ENCODE assay signal across 8 cellular contexts in genomic region chr10:112951349-112952281, GRCh38. TPM values are rescaled to one million over a fixed set of nuclear protein-coding genes. Genes with fewer than 3 reads are reported as not detected.
DNase-seq lines count a peak whose midpoint lies in the region; ATAC-seq lines count a peak whose summit lies in the region.

No MANE protein-coding gene starts in this region.

- WGBS in mesodermal cell (ENCODE audit: insufficient coverage in 2 of 2), 2 experiments = 0% methylated on average over 16 to 21 of the region's 68 CpGs

- H3K36me3 ChIP-seq in MG63 = peaks cover 2% of the 10 kb centered on the region; the same call in 1 of the 2 replicates
- peaks cover 6% of the 10 kb centered on the region for H3K36me3 ChIP-seq in mesodermal cell (ENCODE audit: control insufficient read depth, insufficient read depth, low read length)

- DNase-seq in DMS53 treated with DMSO at 0.1 percent for 48 hours (lab: John Stamatoyannopoulos, UW; ENCODE audit: unreplicated experiment) (peak; percentile 33), MG63 (peak; percentile 80), NCI-H1092 (lab: John Stamatoyannopoulos, UW) (no peak)
- DNase-seq in activated CD4-positive, alpha-beta T cell treated with anti-CD3 and anti-CD28 coated beads, Interleukin-2, amount 50 U/mL, for 4 hours = peak; percentile 31 to 35
- DNase-seq in effector memory CD8-positive, alpha-beta T cell = peak; percentile 31 to 41 (median 38)
- DNase-seq in stimulated activated naive CD8-positive, alpha-beta T cell treated with anti-CD3 and anti-CD28 coated beads, Interleukin-15, Interleukin-2, amounts not matched to agents 100 U/mL and 50 U/mL, for 24 hours = peak; percentile 60

- H3K4me1 ChIP-seq in mesodermal cell (ENCODE audit: control insufficient read depth, insufficient read depth, low read length, poor library complexity, severe bottlenecking) = peaks cover 31% of the 10 kb centered on the region

- H3K9me3 ChIP-seq in MG63 (no peaks in the 10 kb centered on the region), mesodermal cell (ENCODE audit: control insufficient read depth, low read length) (no peaks in the 10 kb centered on the region)

- H3K27me3 ChIP-seq in MG63 = no peaks in the 10 kb centered on the region

- H3K4me3 ChIP-seq in MG63 = peak overlapping the region; percentile 63
- peak overlapping the region; percentile 85 for H3K4me3 ChIP-seq in mesodermal cell (ENCODE audit: extremely low read depth, insufficient read depth, low read length, poor library complexity, severe bottlenecking)

- peaks cover 22 to 25% of the 10 kb centered on the region in 2 donors for H3K4me1 Mint-ChIP-seq in effector memory CD8-positive, alpha-beta T cell (ENCODE audit: low read depth in 2 of 2)

- peaks cover 15% of the 10 kb centered on the region for H3K36me3 Mint-ChIP-seq in effector memory CD8-positive, alpha-beta T cell (ENCODE audit: insufficient read depth)

- peak overlapping the region; percentile 95 for H3K27ac ChIP-seq in mesodermal cell (ENCODE audit: low read depth, low read length, severe bottlenecking)

- H3K4me3 Mint-ChIP-seq in effector memory CD8-positive, alpha-beta T cell = peak overlapping the region; percentile 92 to 97

- H3K9me3 Mint-ChIP-seq in effector memory CD8-positive, alpha-beta T cell = no peaks in the 10 kb centered on the region

- H3K27ac Mint-ChIP-seq in effector memory CD8-positive, alpha-beta T cell = peak overlapping the region; percentile 94 to 95

- peak; percentile 46 for ATAC-seq in effector memory CD8-positive, alpha-beta T cell (replicated peaks)
- ATAC-seq in stimulated activated naive CD8-positive, alpha-beta T cell treated with anti-CD3 and anti-CD28 coated beads, Interleukin-15, Interleukin-2, amounts not matched to agents 100 U/mL and 50 U/mL, for 24 hours = peak; percentile 72
- no peak for ATAC-seq in HG02981 (IDR thresholded peaks at IDR 0.05; ENCODE audit: unreplicated experiment)

- H3K27me3 Mint-ChIP-seq in effector memory CD8-positive, alpha-beta T cell = peaks cover 0 to 5% of the 10 kb centered on the region in 2 donors

RNA-seq across cellular contexts. Expression of gene TCF7L2, which starts 1.6 kb away (rescaled TPM):
- 0.89 TPM in 1 of 2 replicates, not detected in the other for total RNA-seq in MG63 (2014; rRNA removed; shearing (Covaris generic); ENCODE audit: low replicate concordance)
- 26.1 TPM for polyA plus RNA-seq in mesodermal cell (2013, experiment 1 of 2)
- 21.6 TPM for polyA plus RNA-seq in mesodermal cell (2013, experiment 2 of 2)
